Comparison of ENCODE assay signal across 8 cellular contexts in the genomic region with DNA sequence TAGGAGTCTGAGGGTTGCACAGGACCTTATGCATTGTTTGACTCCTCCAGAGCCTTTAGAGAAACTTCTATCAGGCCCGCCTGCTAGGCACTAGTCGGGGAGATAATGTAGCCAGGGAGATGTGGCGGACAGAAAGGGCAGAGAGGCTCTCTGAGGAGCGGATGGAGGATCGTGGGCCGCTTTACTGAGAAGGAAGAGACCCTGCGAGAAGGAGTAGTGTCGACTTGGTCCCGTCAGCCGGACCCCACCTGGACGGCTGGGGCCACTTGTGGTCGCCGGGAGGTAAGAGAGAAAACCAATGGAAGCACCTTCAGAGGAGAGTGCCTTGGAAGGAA.
A peak's percentile ranks its signal among the peaks of the same experiment; 100 is the strongest.
DNase-seq lines count a peak whose midpoint lies in the region; ATAC-seq and TF ChIP-seq lines count a peak whose summit lies in the region.

No MANE protein-coding gene starts in this region.

- TF ChIP-seq CTCF in MM.1S (IDR thresholded peaks at IDR 0.05; ENCODE audit: low read length) (no peak), neutrophil (IDR thresholded peaks at IDR 0.05) (no peak)

- DNase-seq in MM.1S (no peak), NCI-H1694 (lab: John Stamatoyannopoulos, UW) (no peak), AG08396 (ENCODE audit: low spot score) (no peak)
- no peak for DNase-seq in activated CD4-positive, alpha-beta T cell treated with anti-CD3 and anti-CD28 coated beads for 48 hours

- H3K4me1 ChIP-seq in BLaER1 (peaks cover 64% of the 10 kb centered on the region), MM.1S (ENCODE audit: low read length) (peaks cover 4% of the 10 kb centered on the region; the same call in 1 of the 2 replicates), endocrine pancreas (ENCODE audit: control insufficient read depth, insufficient read depth, low read length) (no peaks in the 10 kb centered on the region), neutrophil (ENCODE audit: control insufficient read depth in 1 of 2, insufficient read depth in 1 of 2, low read depth in 1 of 2, low read length in 1 of 2) (peaks cover 16 to 21% of the 10 kb centered on the region in 2 experiments)

- H3K4me2 ChIP-seq in BLaER1, result peak overlapping the region; percentile 99
- peak overlapping the region; percentile 86 for H3K4me2 ChIP-seq in MM.1S (ENCODE audit: low read depth, low read length)

- no peaks in the 10 kb centered on the region for H3K9me3 ChIP-seq in BLaER1
- H3K9me3 ChIP-seq in MM.1S (replicated peaks; ENCODE audit: insufficient read depth, low read length), result no peaks in the 10 kb centered on the region
- no peaks in the 10 kb centered on the region for H3K9me3 ChIP-seq in endocrine pancreas (ENCODE audit: control insufficient read depth, low read length)
- no peaks in the 10 kb centered on the region for H3K9me3 ChIP-seq in neutrophil

- peak overlapping the region; percentile 87 for H3K4me3 ChIP-seq in BLaER1
- peak overlapping the region; percentile 96 for H3K4me3 ChIP-seq in MM.1S (ENCODE audit: low read length)
- H3K4me3 ChIP-seq in endocrine pancreas (ENCODE audit: control insufficient read depth, insufficient read depth, low read length), result peak overlapping the region; percentile 83
- H3K4me3 ChIP-seq in neutrophil (ENCODE audit: low read depth in 1 of 2, low read length in 1 of 2), result peak overlapping the region; percentile 68 to 98

- peaks cover 51% of the 10 kb centered on the region for H3K36me3 ChIP-seq in BLaER1
- H3K36me3 ChIP-seq in MM.1S (replicated peaks; ENCODE audit: insufficient read depth, low read length), result no peaks in the 10 kb centered on the region
- H3K36me3 ChIP-seq in endocrine pancreas (ENCODE audit: control insufficient read depth, insufficient read depth, low read length), result no peaks in the 10 kb centered on the region
- peaks cover 27% of the 10 kb centered on the region for H3K36me3 ChIP-seq in neutrophil

- H3K27ac ChIP-seq in BLaER1 (peak overlapping the region; percentile 95), MM.1S (ENCODE audit: low read length) (no peak overlapping the region; the same call in 1 of the 2 replicates), neutrophil (peak overlapping the region; percentile 94)

- peaks cover 47% of the 10 kb centered on the region for H3K79me2 ChIP-seq in MM.1S (ENCODE audit: low read length)

- peak overlapping the region; percentile 90 for H3K9ac ChIP-seq in BLaER1
- peak overlapping the region; percentile 86 for H3K9ac ChIP-seq in MM.1S (ENCODE audit: low read length)
- peak overlapping the region; percentile 92 for H3K9ac ChIP-seq in endocrine pancreas (ENCODE audit: control insufficient read depth, insufficient read depth, low read length)

- H3K9me2 ChIP-seq in MM.1S (replicated peaks; ENCODE audit: insufficient read depth, low read length), result no peaks in the 10 kb centered on the region

- H3F3A ChIP-seq in MM.1S (ENCODE audit: insufficient read depth, low read length), result no peaks in the 10 kb centered on the region

- H3K27me3 ChIP-seq in BLaER1 (no peaks in the 10 kb centered on the region), MM.1S (replicated peaks; ENCODE audit: insufficient read depth, low read length) (no peaks in the 10 kb centered on the region), endocrine pancreas (ENCODE audit: control insufficient read depth, insufficient read depth, low read length) (no peaks in the 10 kb centered on the region), neutrophil (no peaks in the 10 kb centered on the region)

- H4K20me1 ChIP-seq in BLaER1, result peaks cover 37% of the 10 kb centered on the region; the same call in 1 of the 2 replicates
- no peaks in the 10 kb centered on the region for H4K20me1 ChIP-seq in MM.1S (ENCODE audit: insufficient read depth, low read length)

- peak overlapping the region; percentile 96 for H2AFZ ChIP-seq in MM.1S (ENCODE audit: low read length)

- peak; percentile 27 for ATAC-seq in GM21515 (IDR thresholded peaks at IDR 0.05; ENCODE audit: unreplicated experiment)
